ENCODE assay signal across 17 cellular contexts in the genomic region with DNA sequence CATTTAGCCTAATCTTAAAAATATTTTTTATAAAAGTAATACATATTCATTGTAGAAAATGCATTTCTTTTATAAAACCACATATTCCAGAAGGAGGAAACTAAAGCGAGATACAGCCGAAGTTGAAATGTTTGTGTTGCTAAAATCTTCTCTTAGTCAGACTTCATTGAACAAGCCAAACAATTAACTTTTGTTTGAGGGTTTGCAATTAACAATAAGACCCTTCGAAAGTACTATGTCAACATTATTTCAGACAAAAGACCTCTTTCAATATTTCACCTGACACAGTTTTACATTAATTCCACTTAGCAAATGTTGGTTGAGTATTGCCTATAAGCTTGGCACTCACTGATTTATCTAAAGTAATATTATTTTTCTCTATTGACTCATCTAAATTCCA.
A peak's percentile ranks its signal among the peaks of the same experiment; 100 is the strongest.
DNase-seq lines count a peak whose midpoint lies in the region; TF ChIP-seq lines count a peak whose summit lies in the region.
"Had no signal": no experiment of that assay in that cellular context is flagged by ENCODE, and none has a peak within 500 bp of the region (broad histone marks: within the 10 kb centered on the region; RNA-seq: fewer than 3 reads in every experiment).

No MANE protein-coding gene starts in this region.

- H2AK5ac ChIP-seq in H9 (ENCODE audit: insufficient read length, low read length), result no peak overlapping the region

- H3K79me2 ChIP-seq in MM.1S (ENCODE audit: low read length) (no peaks in the 10 kb centered on the region), H9 (ENCODE audit: insufficient read depth, low read length) (no peaks in the 10 kb centered on the region)

- H3K9me3 ChIP-seq in MM.1S (replicated peaks; ENCODE audit: insufficient read depth, low read length) (no peaks in the 10 kb centered on the region), H9 (ENCODE audit: control insufficient read depth, low read depth, low read length) (no peaks in the 10 kb centered on the region)
- H3K9me3 ChIP-seq: BLaER1, HAP-1 had no signal

- H3K4me3 Mint-ChIP-seq in H9, result no peak overlapping the region
- H3K4me3 Mint-ChIP-seq: CD8-positive, alpha-beta memory T cell had no signal

- no peak overlapping the region for H3K9ac ChIP-seq in MM.1S (ENCODE audit: low read length)
- H3K9ac ChIP-seq in H9 (ENCODE audit: extremely low read depth, insufficient read length, low read length), result no peak overlapping the region
- H3K9ac ChIP-seq: BLaER1 had no signal

- no peak overlapping the region for H3K23ac ChIP-seq in H9 (ENCODE audit: insufficient read length, low read depth, low read length)

- no peak overlapping the region for H3K14ac ChIP-seq in H9 (ENCODE audit: insufficient read depth, low read length)

- no peak overlapping the region for H4K5ac ChIP-seq in H9 (ENCODE audit: insufficient read length, low read depth, low read length)

- no peak overlapping the region for H2BK15ac ChIP-seq in H9 (ENCODE audit: low read depth, low read length)

- no peak overlapping the region for H2BK5ac ChIP-seq in H9 (ENCODE audit: insufficient read length, low read length)

- no peak overlapping the region for H3T11ph ChIP-seq in H9 (ENCODE audit: low read length)

- H3K27me3 ChIP-seq in MM.1S (replicated peaks; ENCODE audit: insufficient read depth, low read length) (no peaks in the 10 kb centered on the region), H9 (ENCODE audit: insufficient read depth, low read length) (no peaks in the 10 kb centered on the region)
- H3K27me3 ChIP-seq: BLaER1 had no signal

- H3K18ac ChIP-seq in H9 (ENCODE audit: insufficient read length, low read depth, low read length), result no peak overlapping the region

- no peak overlapping the region for H3K4me2 ChIP-seq in MM.1S (ENCODE audit: low read depth, low read length)
- H3K4me2 ChIP-seq in H9 (ENCODE audit: insufficient read depth, insufficient read length, low read length), result no peak overlapping the region
- H3K4me2 ChIP-seq: BLaER1 had no signal

- H3K4me3 ChIP-seq in MM.1S (ENCODE audit: low read length), result no peak overlapping the region
- H3K4me3 ChIP-seq: BLaER1, HAP-1 had no signal

- H4K20me1 ChIP-seq in MM.1S (ENCODE audit: insufficient read depth, low read length) (no peaks in the 10 kb centered on the region), H9 (ENCODE audit: control insufficient read depth, insufficient read depth, insufficient read length) (no peaks in the 10 kb centered on the region)
- H4K20me1 ChIP-seq: BLaER1 had no signal

- no peak overlapping the region for H2BK120ac ChIP-seq in H9 (ENCODE audit: low read depth, low read length, poor library complexity, severe bottlenecking)

- peak; percentile 1 for DNase-seq in NCI-H2227 (lab: John Stamatoyannopoulos, UW; ENCODE audit: unreplicated experiment)
- no peak for DNase-seq in NCI-H2227 treated with DMSO at 0.1 percent for 48 hours (lab: John Stamatoyannopoulos, UW)
- DNase-seq in SK-MEL-5 (ENCODE audit: low read depth, low spot score), result peak; percentile 16
- DNase-seq in medulla oblongata (ENCODE audit: extremely low spot score), result peak; percentile 28
- peak; percentile 55 for DNase-seq in superior temporal gyrus (ENCODE audit: extremely low spot score)
- DNase-seq in MM.1S, result no peak
- DNase-seq in H9, result no peak
- DNase-seq in A172 (ENCODE audit: low spot score), result no peak
- DNase-seq: AML-193; CD8-positive, alpha-beta memory T cell; DMS153; DMS79 treated with DMSO at 0.1 percent for 48 hours; EL; GOT3 had no signal

- H3K27ac Mint-ChIP-seq in H9, result no peak overlapping the region
- H3K27ac Mint-ChIP-seq: CD8-positive, alpha-beta memory T cell had no signal

- H2BK12ac ChIP-seq in H9 (ENCODE audit: insufficient read length, low read depth, low read length), result no peak overlapping the region

- H3K4me1 Mint-ChIP-seq in H9, result peaks cover 4 to 5% of the 10 kb centered on the region in 2 experiments; a peak in 3 of 4 replicates
- H3K4me1 Mint-ChIP-seq: CD8-positive, alpha-beta memory T cell had no signal

- no peaks in the 10 kb centered on the region for H3K27me3 Mint-ChIP-seq in H9 (ENCODE audit: low read depth)
- H3K27me3 Mint-ChIP-seq: CD8-positive, alpha-beta memory T cell had no signal

- H3K36me3 ChIP-seq in MM.1S (replicated peaks; ENCODE audit: insufficient read depth, low read length), result no peaks in the 10 kb centered on the region
- H3K36me3 ChIP-seq: BLaER1, HAP-1 had no signal

- no peaks in the 10 kb centered on the region for H3F3A ChIP-seq in MM.1S (ENCODE audit: insufficient read depth, low read length)

- H3K23me2 ChIP-seq in H9 (ENCODE audit: insufficient read length, low read depth, low read length, poor library complexity, severe bottlenecking), result no peaks in the 10 kb centered on the region

- H3K4ac ChIP-seq in H9 (ENCODE audit: low read depth, low read length), result no peak overlapping the region

- H3K79me1 ChIP-seq in H9 (ENCODE audit: insufficient read depth, low read depth, low read length, poor library complexity, severe bottlenecking), result no peaks in the 10 kb centered on the region

- H3K56ac ChIP-seq in H9 (ENCODE audit: insufficient read length, low read depth, low read length), result no peak overlapping the region

- TF ChIP-seq CTCF in MM.1S (IDR thresholded peaks at IDR 0.05; ENCODE audit: low read length) (no peak), H9 (conservative IDR thresholded peaks at IDR 0.05) (no peak)

- in situ Hi-C loops in SK-MEL-5 (cut with HindIII; ENCODE audit: low pct_unique_long_range_greater_than_20kb, low sequenced_read_pairs), result no loop called here

- H2AFZ ChIP-seq in MM.1S (ENCODE audit: low read length) (no peak overlapping the region), H9 (ENCODE audit: low read length) (no peak overlapping the region)

- H3K9me3 Mint-ChIP-seq in H9, result peaks cover 3 to 7% of the 10 kb centered on the region in 2 experiments; a peak in 2 of 5 replicates

- H3K4me1 ChIP-seq in MM.1S (ENCODE audit: low read length) (no peaks in the 10 kb centered on the region), H9 (ENCODE audit: insufficient read depth, low read length) (no peaks in the 10 kb centered on the region)
- H3K4me1 ChIP-seq: BLaER1, HAP-1 had no signal

- H4K91ac ChIP-seq in H9 (ENCODE audit: insufficient read length, low read depth, low read length), result no peak overlapping the region

- no CpG with 5 or more reads among the region's 3 CpGs for WGBS in H9 (ENCODE audit: extremely low coverage, insufficient read length, low lambda C conversion rate)

- no peaks in the 10 kb centered on the region; the same call in 1 of the 2 replicates for H3K9me2 ChIP-seq in MM.1S (replicated peaks; ENCODE audit: insufficient read depth, low read length)

- H4K8ac ChIP-seq in H9 (replicated peaks; ENCODE audit: insufficient read length, low read depth, low read length), result no peak overlapping the region

- H2BK20ac ChIP-seq in H9 (ENCODE audit: low read depth, low read length, poor library complexity, severe bottlenecking), result no peak overlapping the region

- peaks cover 0 to 6% (median 0%) of the 10 kb centered on the region in 3 experiments; a peak in 4 of 7 replicates for H3K36me3 Mint-ChIP-seq in H9 (ENCODE audit: insufficient read depth in 1 of 3, low read depth in 3 of 3)
- H3K36me3 Mint-ChIP-seq: CD8-positive, alpha-beta memory T cell had no signal

- no peak overlapping the region for H3K27ac ChIP-seq in MM.1S (ENCODE audit: low read length)
- H3K27ac ChIP-seq in H9 (ENCODE audit: insufficient read length, low read depth, low read length), result no peak overlapping the region
- H3K27ac ChIP-seq: 22Rv1, BLaER1 had no signal

Comparison
In these comparisons a context has a peak if more than half of its experiments do, and no peak if none do; other contexts are left out.
1. DNase-seq: peak in NCI-H2227 (single experiment), SK-MEL-5 (single experiment), medulla oblongata (single experiment) and superior temporal gyrus (single experiment); none in NCI-H2227 treated with DMSO at 0.1 percent for 48 hours (single experiment), MM.1S (single experiment), H9 (single experiment) and A172 (single experiment).